7 cellular contexts compared by ENCODE assay signal in the genomic region with DNA sequence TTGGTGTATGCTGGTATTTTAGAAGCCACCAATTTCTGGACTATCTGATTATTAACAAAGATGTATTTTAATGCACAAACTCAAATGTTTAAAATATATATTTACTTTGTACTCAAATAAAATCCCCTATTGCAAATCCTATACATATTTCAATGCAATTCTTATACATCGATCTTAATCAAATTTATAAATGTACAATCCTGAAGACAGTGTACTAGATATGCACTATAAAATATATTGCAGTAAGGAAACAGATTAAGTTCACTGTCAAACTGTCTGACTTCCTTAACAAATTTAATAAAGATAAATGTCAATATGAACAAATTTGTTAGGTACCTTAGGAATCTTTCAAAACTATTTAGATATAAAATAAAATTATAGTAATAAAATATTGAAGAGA. TPM values are rescaled to one million over a fixed set of nuclear protein-coding genes. Genes with fewer than 3 reads are reported as not detected.
"Had no signal": no experiment of that assay in that cellular context is flagged by ENCODE, and none has a peak within 500 bp of the region (broad histone marks: within the 10 kb centered on the region; RNA-seq: fewer than 3 reads in every experiment).

No MANE protein-coding gene starts in this region.

- H2AFZ ChIP-seq: GM23338 had no signal

- DNase-seq: H9, KG1 had no signal

- ATAC-seq: GM23338, K562 had no signal

- H3K4me1 Mint-ChIP-seq: GM23338, H9 had no signal

- H3K4me3 ChIP-seq: GM23338, K562 had no signal

- H3K4me2 ChIP-seq: GM23338 had no signal

- H3K27ac Mint-ChIP-seq: GM23338, H9 had no signal

- FAIRE-seq: H1, H54, HTR-8/SVneo, K562 had no signal

- H3K4me3 Mint-ChIP-seq: GM23338, H9 had no signal

RNA-seq across cellular contexts. Expression of a gene that starts 43.9 kb away (rescaled TPM):
- total RNA-seq: GM23338 had no signal
- polyA plus RNA-seq: GM23338 had no signal

RNA-seq across cellular contexts. Expression of a gene that starts 44.3 kb away (rescaled TPM):
- total RNA-seq: GM23338, H1 had no signal
